16 cellular contexts compared by ENCODE assay signal in genomic region chr17:35041390-35041789, GRCh38.
"Had no signal": no experiment of that assay in that cellular context is flagged by ENCODE, and none has a peak within 500 bp of the region (broad histone marks: within the 10 kb centered on the region; RNA-seq: fewer than 3 reads in every experiment).

No MANE protein-coding gene starts in this region.

- H3K27me3 Mint-ChIP-seq: activated CD4-positive, alpha-beta memory T cell treated with anti-CD3 and anti-CD28 coated beads, Interleukin-2, amount 10 ng/mL, durations not matched to agents 7 days and 5 days; naive B cell; T-helper 17 cell had no signal

- H3K9me3 ChIP-seq: gastroesophageal sphincter, neutrophil, tibial nerve, uterus had no signal

- H3K9me3 Mint-ChIP-seq: activated CD4-positive, alpha-beta memory T cell treated with anti-CD3 and anti-CD28 coated beads, Interleukin-2, amount 10 ng/mL, durations not matched to agents 7 days and 5 days had no signal

- H3K36me3 Mint-ChIP-seq: naive B cell had no signal

- DNase-seq: activated CD4-positive, alpha-beta memory T cell treated with anti-CD3 and anti-CD28 coated beads, Interleukin-2, amount 10 ng/mL, durations not matched to agents 7 days and 5 days; activated CD4-positive, alpha-beta T cell treated with anti-CD3 and anti-CD28 coated beads for 4 hours; activated CD8-positive, alpha-beta memory T cell treated with anti-CD3 and anti-CD28 coated beads, Interleukin-2, amount 50 U/mL, for 4 hours; dermis blood vessel endothelial cell; erythroblast; islet precursor cell; mammary epithelial cell; naive B cell; stimulated activated naive CD4-positive, alpha-beta T cell treated with Interleukin-2 at 50 U/mL for 16 hours; substantia nigra; T-helper 17 cell; uterus had no signal

- H3K4me1 ChIP-seq: gastroesophageal sphincter, uterus had no signal

- ATAC-seq: gastroesophageal sphincter, left lobe of liver, T-helper 17 cell had no signal

- H3K27ac ChIP-seq: gastroesophageal sphincter, neutrophil, tibial nerve, uterus had no signal

- H3K4me3 Mint-ChIP-seq: activated CD4-positive, alpha-beta memory T cell treated with anti-CD3 and anti-CD28 coated beads, Interleukin-2, amount 10 ng/mL, durations not matched to agents 7 days and 5 days; naive B cell; T-helper 17 cell had no signal

- H3K4me3 ChIP-seq: gastroesophageal sphincter, tibial nerve, uterus had no signal

- H3K27ac Mint-ChIP-seq: activated CD4-positive, alpha-beta memory T cell treated with anti-CD3 and anti-CD28 coated beads, Interleukin-2, amount 10 ng/mL, durations not matched to agents 7 days and 5 days had no signal

- H3K27me3 ChIP-seq: gastroesophageal sphincter, neutrophil, tibial nerve, uterus had no signal

- H3K36me3 ChIP-seq: gastroesophageal sphincter, tibial nerve, uterus had no signal
